In genomic region chr20:50635676-50636600, GRCh38 we compare ENCODE assay signal across 1 cellular context.
A peak's percentile ranks its signal among the peaks of the same experiment; 100 is the strongest.
TF ChIP-seq lines count a peak whose summit lies in the region.

No MANE protein-coding gene starts in this region.

TF ChIP-seq in A549, 52 proteins besides CTCF, POLR2A, EP300 and RAD21 (continued from another document):
- peak; percentile 57 for TF ChIP-seq MAX (IDR thresholded peaks at IDR 0.05)
